9 cellular contexts compared by ENCODE assay signal in genomic region chr3:50236484-50237132, GRCh38. TPM values are rescaled to one million over a fixed set of nuclear protein-coding genes. Genes with fewer than 3 reads are reported as not detected.
DNase-seq lines count a peak whose midpoint lies in the region; ATAC-seq, FAIRE-seq and TF ChIP-seq lines count a peak whose summit lies in the region.
"Had no signal": no experiment of that assay in that cellular context is flagged by ENCODE, and none has a peak within 500 bp of the region (broad histone marks: within the 10 kb centered on the region; RNA-seq: fewer than 3 reads in every experiment).

No MANE protein-coding gene starts in this region.

- no peak for TF ChIP-seq RAD21 in HepG2 (CRISPR knock-in tag; IDR thresholded peaks at IDR 0.05)

- WGBS in adrenal gland, 4 donors: 0 to 1% (median 1%) methylated on average over 13 of the region's 13 CpGs
- 5% methylated on average over 12 of the region's 13 CpGs for WGBS in HepG2 (ENCODE audit: low lambda C conversion rate)

- H3K27ac ChIP-seq in adrenal gland (peak overlapping the region; percentile 80 to 96 (median 86)), HepG2 (ENCODE audit: extremely low read length, insufficient read depth, low read length) (peak overlapping the region; percentile 44), thoracic aorta (peak overlapping the region; percentile 94 to 96)

- intact Hi-C loops in adrenal gland (cut with DNase I): no loop called here
- intact Hi-C loops in HepG2 (cut with micrococcal nuclease; ENCODE audit: unreplicated experiment): no loop called here

- in situ Hi-C loops in HepG2 (cut with HindIII; ENCODE audit: extremely low pct_ligation_motif_present, low pct_unique_long_range_greater_than_20kb): no loop called here

- no peaks in the 10 kb centered on the region for H3K27me3 ChIP-seq in adrenal gland
- H3K27me3 ChIP-seq in HepG2 (ENCODE audit: control insufficient read depth in 1 of 2, insufficient read depth in 2 of 2, low read length in 2 of 2): no peaks in the 10 kb centered on the region; a peak in 1 of 5 replicates
- H3K27me3 ChIP-seq in thoracic aorta (replicated peaks; ENCODE audit: insufficient read depth): no peaks in the 10 kb centered on the region

- H3K4me3 ChIP-seq in adrenal gland (peak overlapping the region; percentile 49 to 84 (median 68)), HepG2 (replicated peaks in 1 of 3; ENCODE audit: insufficient read depth in 1 of 3, low read depth in 2 of 3, low read length in 3 of 3) (peak overlapping the region; percentile 85 to 93 (median 87)), thoracic aorta (peak overlapping the region; percentile 81)

- TF ChIP-seq CTCF in adrenal gland (IDR thresholded peaks at IDR 0.05): no peak
- no peak for TF ChIP-seq CTCF in HepG2 (CRISPR knock-in tag; IDR thresholded peaks at IDR 0.05)
- TF ChIP-seq CTCF in thoracic aorta (IDR thresholded peaks at IDR 0.05): no peak

- H2AFZ ChIP-seq in HepG2 (ENCODE audit: low read length): no peak overlapping the region

- POLR2A ChIA-PET in HepG2 (lab: Yijun Ruan, JAX): interaction anchor here (0.7 to 2.7 kb wide), 11 partner anchors 9 to 116 kb away, joined by 3 to 55 read pairs (median 14); no protein-coding TSS in a partner anchor

- H3K36me3 ChIP-seq in adrenal gland (replicated peaks in 1 of 2) (no peaks in the 10 kb centered on the region), HepG2 (replicated peaks in 1 of 2; ENCODE audit: control insufficient read depth in 1 of 2, insufficient read depth in 2 of 2, low read length in 2 of 2) (peaks cover 0 to 2% of the 10 kb centered on the region in 2 experiments; a peak in 1 of 5 replicates), thoracic aorta (no peaks in the 10 kb centered on the region)

- H3K79me2 ChIP-seq in HepG2 (ENCODE audit: insufficient read depth, low read length): peaks cover 26% of the 10 kb centered on the region

- TSS peak; percentile 68 for BruUV-seq in HepG2 (replicated peaks; lab: Mats Ljungman, UMichigan)

- no peaks in the 10 kb centered on the region for H4K20me1 ChIP-seq in HepG2 (ENCODE audit: insufficient read depth, low read length)

- H3K4me1 ChIP-seq in adrenal gland (replicated peaks in 1 of 2) (peaks cover 26 to 40% of the 10 kb centered on the region in 2 donors), HepG2 (ENCODE audit: insufficient read depth, low read length) (peaks cover 53% of the 10 kb centered on the region), thoracic aorta (ENCODE audit: control insufficient read depth in 1 of 2, low read depth in 2 of 2) (peaks cover 26 to 43% of the 10 kb centered on the region in 2 donors)

- H3K9me3 ChIP-seq in adrenal gland (replicated peaks in 1 of 3) (no peaks in the 10 kb centered on the region), HepG2 (ENCODE audit: low read length) (no peaks in the 10 kb centered on the region), thoracic aorta (no peaks in the 10 kb centered on the region)

- CTCF ChIA-PET in HepG2 (lab: Yijun Ruan, JAX; ENCODE audit: low intra/inter-chr PET ratio, low total read pairs): no interaction called here

- peak overlapping the region; percentile 81 for H3K9ac ChIP-seq in HepG2 (ENCODE audit: insufficient read depth, low read depth, low read length)

- ATAC-seq in HepG2 (no peak), thoracic aorta (ENCODE audit: insufficient number of reproducible peaks, low FRiP score, low read depth) (no peak), GM21723 (IDR thresholded peaks at IDR 0.05; ENCODE audit: unreplicated experiment) (no peak)

- FAIRE-seq in HepG2 (lab: Jason Lieb, UNC): no peak

- no peak for TF ChIP-seq EP300 in HepG2 (IDR thresholded peaks at IDR 0.05; ENCODE audit: low read depth in 2 of 2, low read length in 2 of 2)
- no peak for TF ChIP-seq EP300 in HepG2 (CRISPR knock-in tag; IDR thresholded peaks at IDR 0.05; ENCODE audit: borderline replicate concordance)

- H3K4me2 ChIP-seq in HepG2 (ENCODE audit: low read depth, low read length): peak overlapping the region; percentile 79

- peak; percentile 61 for DNase-seq in activated CD8-positive, alpha-beta memory T cell treated with anti-CD3 and anti-CD28 coated beads, Interleukin-2, amount 50 U/mL, for 48 hours
- DNase-seq in activated CD8-positive, alpha-beta memory T cell treated with anti-CD3 and anti-CD28 coated beads for 24 hours: no peak
- DNase-seq in adrenal gland: peak in 1 of 7 donors; percentile 40
- no peak for DNase-seq in HepG2 (ENCODE audit: low spot score)
- DNase-seq in thoracic aorta (ENCODE audit: low spot score): no peak
- DNase-seq in RPMI8226: no peak
- DNase-seq in NCI-H187 (lab: John Stamatoyannopoulos, UW): no peak

- TF ChIP-seq POLR2A in adrenal gland (IDR thresholded peaks at IDR 0.05) (peak in 1 of 2 donors; percentile 33), HepG2 (IDR thresholded peaks at IDR 0.05; ENCODE audit: insufficient read depth in 1 of 2, low read depth in 2 of 2, low read length in 2 of 2) (no peak)

RNA-seq across cellular contexts. Expression of gene GNAI2, which starts 0.6 kb away (rescaled TPM):
- total RNA-seq in adrenal gland (100 to 1,000 TPM; 109 to 275 (median 206) TPM), HepG2 (2016; rRNA removed; fragmentation: Illumina TruSeq; extraction: Trizol) (34.5 and 51.1 TPM in 2 replicates), thoracic aorta (100 to 1,000 TPM; 183 to 337 TPM)
- polyA plus RNA-seq in adrenal gland (100 to 1,000 TPM; 133 to 163 (median 157) TPM), HepG2 (2011; rRNA removed) (66.1 and 66.2 TPM in 2 replicates)
- 26.6 and 32.1 TPM in 2 replicates for total RNA-seq in HepG2 (2016; cell fraction: cytosol; rRNA removed; fragmentation: Illumina TruSeq; extraction: Trizol; ENCODE audit: low read depth)
- total RNA-seq in HepG2 (2016; cell fraction: insoluble cytoplasmic fraction; rRNA removed; fragmentation: Illumina TruSeq; extraction: Trizol): 33.4 and 51.3 TPM in 2 replicates
- total RNA-seq in HepG2 (2016; cell fraction: membrane; rRNA removed; fragmentation: Illumina TruSeq; extraction: Trizol): 43.7 and 48.0 TPM in 2 replicates
- total RNA-seq in HepG2 (2016; cell fraction: nucleus; rRNA removed; fragmentation: Illumina TruSeq; extraction: Trizol): 26.6 and 32.5 TPM in 2 replicates
- polyA plus RNA-seq in HepG2 (2011; cell fraction: cytosol; rRNA removed): 64.5 and 77.2 TPM in 2 replicates
- 39.4 and 42.6 TPM in 2 replicates for polyA plus RNA-seq in HepG2 (2011; cell fraction: nucleus; rRNA removed)
- polyA plus RNA-seq in HepG2 (2012): 25.4 and 25.9 TPM in 2 replicates
- polyA plus RNA-seq in HepG2 (2016; cell fraction: cytosol; fragmentation: Illumina TruSeq; extraction: Trizol; ENCODE audit: low read depth): 37.3 and 42.8 TPM in 2 replicates
- 57.1 and 66.6 TPM in 2 replicates for polyA plus RNA-seq in HepG2 (2016; cell fraction: insoluble cytoplasmic fraction; fragmentation: Illumina TruSeq; extraction: Trizol; ENCODE audit: low read depth)
- polyA plus RNA-seq in HepG2 (2016; cell fraction: membrane; fragmentation: Illumina TruSeq; extraction: Trizol; ENCODE audit: low read depth): 69.3 and 71.1 TPM in 2 replicates
- polyA plus RNA-seq in HepG2 (2016; cell fraction: nucleus; fragmentation: Illumina TruSeq; extraction: Trizol; ENCODE audit: insufficient read depth, low read depth): 73.5 and 75.3 TPM in 2 replicates
- 111 and 236 TPM in 2 replicates for polyA minus RNA-seq in HepG2 (2011; rRNA and poly(A)+ RNA removed; ENCODE audit: low replicate concordance)
- 26.0 and 26.4 TPM in 2 replicates for polyA minus RNA-seq in HepG2 (2011; cell fraction: cytosol; rRNA and poly(A)+ RNA removed)
- polyA minus RNA-seq in HepG2 (2011; cell fraction: nucleus; rRNA and poly(A)+ RNA removed): 16.4 and 20.0 TPM in 2 replicates

RNA-seq across cellular contexts. Expression of gene SLC38A3, which starts 31.5 kb away (rescaled TPM):
- total RNA-seq in adrenal gland (10 to 100 TPM in 1 of 8 donors, under 1 TPM in 5, not detected in 2; 0.07 to 48.8 (median 0.43) TPM), HepG2 (2016; rRNA removed; fragmentation: Illumina TruSeq; extraction: Trizol) (14.3 and 29.8 TPM in 2 replicates), thoracic aorta (under 1 TPM in 1 of 2 donors, not detected in 1; 0.28 TPM)
- polyA plus RNA-seq in adrenal gland (under 1 TPM; 0.05 to 0.30 (median 0.08) TPM), HepG2 (2011; rRNA removed) (164 and 247 TPM in 2 replicates)
- 9.4 and 12.0 TPM in 2 replicates for total RNA-seq in HepG2 (2016; cell fraction: cytosol; rRNA removed; fragmentation: Illumina TruSeq; extraction: Trizol; ENCODE audit: low read depth)
- 14.3 and 31.3 TPM in 2 replicates for total RNA-seq in HepG2 (2016; cell fraction: insoluble cytoplasmic fraction; rRNA removed; fragmentation: Illumina TruSeq; extraction: Trizol)
- 13.7 and 15.1 TPM in 2 replicates for total RNA-seq in HepG2 (2016; cell fraction: membrane; rRNA removed; fragmentation: Illumina TruSeq; extraction: Trizol)
- 51.2 and 60.9 TPM in 2 replicates for total RNA-seq in HepG2 (2016; cell fraction: nucleus; rRNA removed; fragmentation: Illumina TruSeq; extraction: Trizol)
- polyA plus RNA-seq in HepG2 (2011; cell fraction: cytosol; rRNA removed): 69.6 and 77.8 TPM in 2 replicates
- polyA plus RNA-seq in HepG2 (2011; cell fraction: nucleus; rRNA removed): 645 and 755 TPM in 2 replicates
- polyA plus RNA-seq in HepG2 (2012): 101 and 126 TPM in 2 replicates
- 7.3 and 7.5 TPM in 2 replicates for polyA plus RNA-seq in HepG2 (2016; cell fraction: cytosol; fragmentation: Illumina TruSeq; extraction: Trizol; ENCODE audit: low read depth)
- polyA plus RNA-seq in HepG2 (2016; cell fraction: insoluble cytoplasmic fraction; fragmentation: Illumina TruSeq; extraction: Trizol; ENCODE audit: low read depth): 17.2 and 22.9 TPM in 2 replicates
- 12.8 and 13.7 TPM in 2 replicates for polyA plus RNA-seq in HepG2 (2016; cell fraction: membrane; fragmentation: Illumina TruSeq; extraction: Trizol; ENCODE audit: low read depth)
- polyA plus RNA-seq in HepG2 (2016; cell fraction: nucleus; fragmentation: Illumina TruSeq; extraction: Trizol; ENCODE audit: insufficient read depth, low read depth): 146 and 148 TPM in 2 replicates
- polyA minus RNA-seq in HepG2 (2011; rRNA and poly(A)+ RNA removed; ENCODE audit: low replicate concordance): 0.14 and 257 TPM in 2 replicates
- 61.1 and 83.0 TPM in 2 replicates for polyA minus RNA-seq in HepG2 (2011; cell fraction: cytosol; rRNA and poly(A)+ RNA removed)
- polyA minus RNA-seq in HepG2 (2011; cell fraction: nucleus; rRNA and poly(A)+ RNA removed): 113 and 140 TPM in 2 replicates
- total RNA-seq: Daoy had no signal

RNA-seq across cellular contexts. Expression of gene SEMA3B, which starts 32.3 kb away (rescaled TPM):
- 100 to 1,000 TPM in 7 of 8 donors, 10 to 100 TPM in 1; 81.7 to 468 (median 224) TPM for total RNA-seq in adrenal gland
- 100 to 1,000 TPM; 159 to 496 (median 451) TPM for polyA plus RNA-seq in adrenal gland
- total RNA-seq in HepG2 (2016; rRNA removed; fragmentation: Illumina TruSeq; extraction: Trizol): 25.6 and 93.2 TPM in 2 replicates
- total RNA-seq in HepG2 (2016; cell fraction: cytosol; rRNA removed; fragmentation: Illumina TruSeq; extraction: Trizol; ENCODE audit: low read depth): 12.3 and 13.3 TPM in 2 replicates
- total RNA-seq in HepG2 (2016; cell fraction: insoluble cytoplasmic fraction; rRNA removed; fragmentation: Illumina TruSeq; extraction: Trizol): 23.5 and 94.1 TPM in 2 replicates
- 18.0 and 19.0 TPM in 2 replicates for total RNA-seq in HepG2 (2016; cell fraction: membrane; rRNA removed; fragmentation: Illumina TruSeq; extraction: Trizol)
- 106 and 120 TPM in 2 replicates for total RNA-seq in HepG2 (2016; cell fraction: nucleus; rRNA removed; fragmentation: Illumina TruSeq; extraction: Trizol)
- polyA plus RNA-seq in HepG2 (2011; rRNA removed): 158 and 173 TPM in 2 replicates
- polyA plus RNA-seq in HepG2 (2011; cell fraction: cytosol; rRNA removed): 99.8 and 199 TPM in 2 replicates
- 824 and 1,487 TPM in 2 replicates for polyA plus RNA-seq in HepG2 (2011; cell fraction: nucleus; rRNA removed)
- 48.8 and 75.5 TPM in 2 replicates for polyA plus RNA-seq in HepG2 (2012)
- polyA plus RNA-seq in HepG2 (2016; cell fraction: cytosol; fragmentation: Illumina TruSeq; extraction: Trizol; ENCODE audit: low read depth): 10.5 and 10.8 TPM in 2 replicates
- polyA plus RNA-seq in HepG2 (2016; cell fraction: insoluble cytoplasmic fraction; fragmentation: Illumina TruSeq; extraction: Trizol; ENCODE audit: low read depth): 26.4 and 37.1 TPM in 2 replicates
- polyA plus RNA-seq in HepG2 (2016; cell fraction: membrane; fragmentation: Illumina TruSeq; extraction: Trizol; ENCODE audit: low read depth): 15.3 and 17.6 TPM in 2 replicates
- polyA plus RNA-seq in HepG2 (2016; cell fraction: nucleus; fragmentation: Illumina TruSeq; extraction: Trizol; ENCODE audit: insufficient read depth, low read depth): 390 and 409 TPM in 2 replicates
- 84.6 and 160 TPM in 2 replicates for polyA minus RNA-seq in HepG2 (2011; rRNA and poly(A)+ RNA removed; ENCODE audit: low replicate concordance)
- polyA minus RNA-seq in HepG2 (2011; cell fraction: cytosol; rRNA and poly(A)+ RNA removed): 55.4 and 70.0 TPM in 2 replicates
- polyA minus RNA-seq in HepG2 (2011; cell fraction: nucleus; rRNA and poly(A)+ RNA removed): 81.1 and 108 TPM in 2 replicates
- total RNA-seq in thoracic aorta: 10 to 100 TPM; 53.6 to 57.2 TPM

RNA-seq across cellular contexts. Expression of gene LSMEM2, which starts 42.3 kb away (rescaled TPM):
- total RNA-seq in adrenal gland (under 1 TPM in 3 of 8 donors, not detected in 5; 0.36 to 0.76 (median 0.60) TPM), HepG2 (2016; rRNA removed; fragmentation: Illumina TruSeq; extraction: Trizol) (0.07 TPM in 1 of 2 replicates, not detected in the other), thoracic aorta (not detected)
- polyA plus RNA-seq in adrenal gland (under 1 TPM; 0.09 to 0.64 (median 0.47) TPM), HepG2 (2011; rRNA removed) (0.41 and 0.44 TPM in 2 replicates)
- not detected in 2 replicates for total RNA-seq in HepG2 (2016; cell fraction: cytosol; rRNA removed; fragmentation: Illumina TruSeq; extraction: Trizol; ENCODE audit: low read depth)
- 0.06 TPM in 1 of 2 replicates, not detected in the other for total RNA-seq in HepG2 (2016; cell fraction: insoluble cytoplasmic fraction; rRNA removed; fragmentation: Illumina TruSeq; extraction: Trizol)
- total RNA-seq in HepG2 (2016; cell fraction: membrane; rRNA removed; fragmentation: Illumina TruSeq; extraction: Trizol): not detected in 2 replicates
- 0.25 TPM in 1 of 2 replicates, not detected in the other for total RNA-seq in HepG2 (2016; cell fraction: nucleus; rRNA removed; fragmentation: Illumina TruSeq; extraction: Trizol)
- polyA plus RNA-seq in HepG2 (2011; cell fraction: cytosol; rRNA removed): 0.08 and 0.15 TPM in 2 replicates
- 1.3 and 2.1 TPM in 2 replicates for polyA plus RNA-seq in HepG2 (2011; cell fraction: nucleus; rRNA removed)
- polyA plus RNA-seq in HepG2 (2012): 0.17 and 0.37 TPM in 2 replicates
- not detected in 2 replicates for polyA plus RNA-seq in HepG2 (2016; cell fraction: cytosol; fragmentation: Illumina TruSeq; extraction: Trizol; ENCODE audit: low read depth)
- not detected in 2 replicates for polyA plus RNA-seq in HepG2 (2016; cell fraction: insoluble cytoplasmic fraction; fragmentation: Illumina TruSeq; extraction: Trizol; ENCODE audit: low read depth)
- not detected in 2 replicates for polyA plus RNA-seq in HepG2 (2016; cell fraction: membrane; fragmentation: Illumina TruSeq; extraction: Trizol; ENCODE audit: low read depth)
- 0.42 TPM in 1 of 2 replicates, not detected in the other for polyA plus RNA-seq in HepG2 (2016; cell fraction: nucleus; fragmentation: Illumina TruSeq; extraction: Trizol; ENCODE audit: insufficient read depth, low read depth)
- 0.09 and 0.34 TPM in 2 replicates for polyA minus RNA-seq in HepG2 (2011; rRNA and poly(A)+ RNA removed; ENCODE audit: low replicate concordance)
- polyA minus RNA-seq in HepG2 (2011; cell fraction: cytosol; rRNA and poly(A)+ RNA removed): not detected in 2 replicates
- polyA minus RNA-seq in HepG2 (2011; cell fraction: nucleus; rRNA and poly(A)+ RNA removed): 0.90 TPM in 1 of 2 replicates, not detected in the other
- total RNA-seq: Daoy had no signal

RNA-seq across cellular contexts. Expression of gene GNAT1, which starts 45.2 kb away (rescaled TPM):
- not detected for total RNA-seq in adrenal gland
- not detected for polyA plus RNA-seq in adrenal gland
- 0.15 TPM in 1 of 2 replicates, not detected in the other for total RNA-seq in HepG2 (2016; rRNA removed; fragmentation: Illumina TruSeq; extraction: Trizol)
- 1.8 and 2.0 TPM in 2 replicates for total RNA-seq in HepG2 (2016; cell fraction: cytosol; rRNA removed; fragmentation: Illumina TruSeq; extraction: Trizol; ENCODE audit: low read depth)
- total RNA-seq in HepG2 (2016; cell fraction: insoluble cytoplasmic fraction; rRNA removed; fragmentation: Illumina TruSeq; extraction: Trizol): 0.09 and 0.28 TPM in 2 replicates
- 0.87 and 1.1 TPM in 2 replicates for total RNA-seq in HepG2 (2016; cell fraction: membrane; rRNA removed; fragmentation: Illumina TruSeq; extraction: Trizol)
- 0.25 and 0.44 TPM in 2 replicates for total RNA-seq in HepG2 (2016; cell fraction: nucleus; rRNA removed; fragmentation: Illumina TruSeq; extraction: Trizol)
- 0.03 TPM in 1 of 2 replicates, not detected in the other for polyA plus RNA-seq in HepG2 (2011; rRNA removed)
- not detected in 2 replicates for polyA plus RNA-seq in HepG2 (2011; cell fraction: cytosol; rRNA removed)
- 0.14 and 0.33 TPM in 2 replicates for polyA plus RNA-seq in HepG2 (2011; cell fraction: nucleus; rRNA removed)
- polyA plus RNA-seq in HepG2 (2012): 0.08 TPM in 1 of 2 replicates, not detected in the other
- not detected in 2 replicates for polyA plus RNA-seq in HepG2 (2016; cell fraction: cytosol; fragmentation: Illumina TruSeq; extraction: Trizol; ENCODE audit: low read depth)
- polyA plus RNA-seq in HepG2 (2016; cell fraction: insoluble cytoplasmic fraction; fragmentation: Illumina TruSeq; extraction: Trizol; ENCODE audit: low read depth): not detected in 2 replicates
- not detected in 2 replicates for polyA plus RNA-seq in HepG2 (2016; cell fraction: membrane; fragmentation: Illumina TruSeq; extraction: Trizol; ENCODE audit: low read depth)
- polyA plus RNA-seq in HepG2 (2016; cell fraction: nucleus; fragmentation: Illumina TruSeq; extraction: Trizol; ENCODE audit: insufficient read depth, low read depth): 0.31 TPM in 1 of 2 replicates, not detected in the other
- 0.47 and 2.3 TPM in 2 replicates for polyA minus RNA-seq in HepG2 (2011; rRNA and poly(A)+ RNA removed; ENCODE audit: low replicate concordance)
- polyA minus RNA-seq in HepG2 (2011; cell fraction: cytosol; rRNA and poly(A)+ RNA removed): 0.26 TPM in 1 of 2 replicates, not detected in the other
- polyA minus RNA-seq in HepG2 (2011; cell fraction: nucleus; rRNA and poly(A)+ RNA removed): 1.2 and 1.5 TPM in 2 replicates
- total RNA-seq in thoracic aorta: under 1 TPM in 1 of 2 donors, not detected in 1; 0.54 TPM
- total RNA-seq: Daoy had no signal

Comparison
In these comparisons a context has a peak if more than half of its experiments do, and no peak if none do; other contexts are left out.
1. H3K27ac ChIP-seq: peak in every context shown above with its lines; median percentile 95 in thoracic aorta; 86 in adrenal gland; 44 in HepG2.